Comparison of ENCODE assay signal across 1 cellular context in genomic region chrX:24264383-24264782, GRCh38.
TF ChIP-seq lines count a peak whose summit lies in the region.

No MANE protein-coding gene starts in this region.

TF ChIP-seq in IMR-90, 13 proteins besides CTCF, POLR2A, EP300 and RAD21:
- TF ChIP-seq, protein P1, sequence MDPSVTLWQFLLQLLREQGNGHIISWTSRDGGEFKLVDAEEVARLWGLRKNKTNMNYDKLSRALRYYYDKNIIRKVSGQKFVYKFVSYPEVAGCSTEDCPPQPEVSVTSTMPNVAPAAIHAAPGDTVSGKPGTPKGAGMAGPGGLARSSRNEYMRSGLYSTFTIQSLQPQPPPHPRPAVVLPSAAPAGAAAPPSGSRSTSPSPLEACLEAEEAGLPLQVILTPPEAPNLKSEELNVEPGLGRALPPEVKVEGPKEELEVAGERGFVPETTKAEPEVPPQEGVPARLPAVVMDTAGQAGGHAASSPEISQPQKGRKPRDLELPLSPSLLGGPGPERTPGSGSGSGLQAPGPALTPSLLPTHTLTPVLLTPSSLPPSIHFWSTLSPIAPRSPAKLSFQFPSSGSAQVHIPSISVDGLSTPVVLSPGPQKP (IDR thresholded peaks at IDR 0.05; ENCODE audit: borderline replicate concordance, low read depth, low read length), result no peak
- TF ChIP-seq MXI1 (IDR thresholded peaks at IDR 0.05; ENCODE audit: borderline replicate concordance, low read depth, low read length), result no peak
- no peak for TF ChIP-seq FOS (IDR thresholded peaks at IDR 0.05; ENCODE audit: low read depth, low read length)
- no peak for TF ChIP-seq NFE2L2 (IDR thresholded peaks at IDR 0.05; ENCODE audit: low read depth, low read length)
- TF ChIP-seq CHD1 (IDR thresholded peaks at IDR 0.05; ENCODE audit: low read depth, low read length), result no peak
